Comparison of ENCODE assay signal across 8 cellular contexts in the genomic region with DNA sequence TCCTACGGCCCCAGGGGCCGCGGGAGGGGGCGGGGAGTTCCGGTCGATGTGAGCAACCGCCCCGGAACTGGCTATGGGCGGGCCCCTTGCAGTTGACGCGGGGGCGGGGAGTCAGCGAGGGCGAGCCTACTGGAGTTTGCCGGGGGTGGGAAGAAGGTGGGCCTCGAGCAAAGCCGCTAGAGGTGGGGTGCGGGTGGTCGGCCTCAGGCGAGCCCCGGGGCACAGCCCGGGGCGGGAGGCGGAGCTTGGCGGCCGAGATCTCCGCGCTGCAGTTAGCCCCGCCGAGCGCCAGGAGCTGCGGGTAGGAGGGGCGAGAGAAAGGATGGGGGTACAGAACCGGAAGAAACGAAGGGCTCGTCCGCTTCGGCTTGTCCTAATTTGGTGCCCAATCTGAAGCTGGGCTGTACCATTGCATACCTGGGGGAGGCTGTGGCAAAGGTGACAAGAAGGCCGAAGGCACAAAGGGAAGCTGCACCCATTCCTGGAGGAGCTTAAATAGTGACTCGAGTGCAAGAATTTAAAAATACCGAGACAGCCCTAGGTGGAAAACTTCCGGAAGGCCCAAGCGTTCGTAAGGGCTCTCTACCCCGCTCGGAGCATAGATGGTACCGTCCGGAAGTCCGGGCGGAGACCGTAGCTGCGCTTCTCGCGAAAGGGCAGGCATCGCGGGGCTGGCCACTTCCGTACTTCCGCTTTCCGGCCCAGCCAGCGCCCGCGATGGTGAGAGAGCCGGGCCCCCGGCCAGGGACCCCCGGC. TPM values are rescaled to one million over a fixed set of nuclear protein-coding genes. Genes with fewer than 3 reads are reported as not detected.
A peak's percentile ranks its signal among the peaks of the same experiment; 100 is the strongest.
DNase-seq lines count a peak whose midpoint lies in the region; ATAC-seq, FAIRE-seq and TF ChIP-seq lines count a peak whose summit lies in the region.

A gene (plus strand): TSS at position 678 of the 756 bp plus-strand sequence. CDS start 40 bp downstream, at position 718.
A gene with protein sequence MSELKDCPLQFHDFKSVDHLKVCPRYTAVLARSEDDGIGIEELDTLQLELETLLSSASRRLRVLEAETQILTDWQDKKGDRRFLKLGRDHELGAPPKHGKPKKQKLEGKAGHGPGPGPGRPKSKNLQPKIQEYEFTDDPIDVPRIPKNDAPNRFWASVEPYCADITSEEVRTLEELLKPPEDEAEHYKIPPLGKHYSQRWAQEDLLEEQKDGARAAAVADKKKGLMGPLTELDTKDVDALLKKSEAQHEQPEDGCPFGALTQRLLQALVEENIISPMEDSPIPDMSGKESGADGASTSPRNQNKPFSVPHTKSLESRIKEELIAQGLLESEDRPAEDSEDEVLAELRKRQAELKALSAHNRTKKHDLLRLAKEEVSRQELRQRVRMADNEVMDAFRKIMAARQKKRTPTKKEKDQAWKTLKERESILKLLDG (minus strand): TSS at position 69 of the 756 bp plus-strand sequence. CDS start 1,007 bp downstream, outside the sequence.

- dilution Hi-C loops in mammary epithelial cell (cut with HindIII; ENCODE audit: low sequenced_read_pairs) = no loop called here

- H4K20me1 ChIP-seq in mammary epithelial cell (ENCODE audit: insufficient read depth, low read length) = no peaks in the 10 kb centered on the region

- CTCF ChIA-PET in mammary epithelial cell (lab: Charles Lee; ENCODE audit: low non-redundant PET) = interaction anchor here (0.7 kb wide), 1 partner anchor 945 kb away, joined by 3 read pairs; no protein-coding TSS in a partner anchor

- TF ChIP-seq CTCF in WI38 (IDR thresholded peaks at IDR 0.05; ENCODE audit: low read depth, low read length) (no peak), mammary epithelial cell (conservative IDR thresholded peaks at IDR 0.05 in 1 of 2, IDR thresholded peaks at IDR 0.05 in 1 of 2; ENCODE audit: extremely low read depth in 1 of 2, insufficient read depth in 1 of 2, low read depth in 1 of 2, low read length in 2 of 2) (no peak)

- intact Hi-C loops in mammary epithelial cell (cut with micrococcal nuclease) = loop anchor here (1.0 to 5.0 kb wide), 4 partner anchors 43 to 822 kb away; a partner anchor contains a TSS

- peaks cover 67% of the 10 kb centered on the region for H3K79me2 ChIP-seq in mammary epithelial cell (ENCODE audit: insufficient read depth, low read length)

- peak; percentile 84 for ATAC-seq in HG03175 (IDR thresholded peaks at IDR 0.05; ENCODE audit: unreplicated experiment)

- peak within 1 kb of the TSS; percentile 81 for H3K4me2 ChIP-seq in mammary epithelial cell (ENCODE audit: insufficient read depth, low read depth, low read length)

- H3K27me3 ChIP-seq in mammary epithelial cell (ENCODE audit: insufficient read depth, low read length) = no peaks in the 10 kb centered on the region
- no peaks in the 10 kb centered on the region for H3K27me3 ChIP-seq in small intestine (ENCODE audit: control insufficient read depth in 2 of 2, insufficient read depth in 2 of 2, low read length in 2 of 2)

- in situ Hi-C loops in GM18951 (cut with MboI; ENCODE audit: low sequenced_read_pairs, unreplicated experiment) = no loop called here
- in situ Hi-C loops in mammary epithelial cell (cut with MboI; ENCODE audit: low sequenced_read_pairs in 2 of 2) = no loop called here

- peak within 1 kb of the TSS; percentile 95 for H3K4me3 ChIP-seq in WI38 (ENCODE audit: low read depth, low read length)
- peak within 1 kb of the TSS; percentile 73 to 80 (median 76) for H3K4me3 ChIP-seq in mammary epithelial cell (replicated peaks in 1 of 3; ENCODE audit: insufficient read depth in 1 of 3, low read depth in 2 of 3, low read length in 3 of 3)
- H3K4me3 ChIP-seq in small intestine (ENCODE audit: low read depth in 1 of 2, low read length in 2 of 2) = peak within 1 kb of the TSS; percentile 93 to 97

- DNase-seq in AG08395 (ENCODE audit: low spot score) (peak; percentile 96), NCI-H2227 treated with DMSO at 0.1 percent for 48 hours (lab: John Stamatoyannopoulos, UW) (peak; percentile 89), mammary epithelial cell (peak; percentile 93), iPS-NIHi11 (ENCODE audit: low spot score) (peak; percentile 93), small intestine (peak; percentile 92)

- no peak for FAIRE-seq in small intestine (lab: Jason Lieb, UNC)

- peak within 1 kb of the TSS; percentile 92 for H3K9ac ChIP-seq in mammary epithelial cell (ENCODE audit: insufficient read depth, low read length)

- peak; percentile 90 for TF ChIP-seq POLR2A in GM18951 (IDR thresholded peaks at IDR 0.05; ENCODE audit: extremely low read depth, insufficient read depth, insufficient read length)

- H3K4me1 ChIP-seq in mammary epithelial cell (ENCODE audit: insufficient read depth, low read length) (peaks cover 16% of the 10 kb centered on the region), small intestine (ENCODE audit: control insufficient read depth in 2 of 2, insufficient read depth in 1 of 2, low read depth in 1 of 2, low read length in 1 of 2) (peaks cover 2 to 6% of the 10 kb centered on the region in 2 donors)

- no peaks in the 10 kb centered on the region for H3K9me3 ChIP-seq in mammary epithelial cell (replicated peaks; ENCODE audit: insufficient read depth, low read length)
- no peaks in the 10 kb centered on the region for H3K9me3 ChIP-seq in small intestine (ENCODE audit: control insufficient read depth, low read depth)

- H3K27ac ChIP-seq in mammary epithelial cell (ENCODE audit: insufficient read depth, low read depth, low read length) (peak within 1 kb of the TSS; percentile 95), small intestine (ENCODE audit: low read depth in 1 of 2, low read length in 1 of 2) (peak within 1 kb of the TSS; percentile 92 to 98)

- BruUV-seq in mammary epithelial cell (replicated peaks; lab: Mats Ljungman, UMichigan) = no TSS peak

- H2AFZ ChIP-seq in mammary epithelial cell (ENCODE audit: low read depth, low read length) = peak within 1 kb of the TSS; percentile 90

- 3% methylated on average over 22 of the region's 65 CpGs for WGBS in mammary epithelial cell (ENCODE audit: low coverage, missing lambda C conversion rate)
- WGBS in small intestine, 3 donors = 0 to 1% (median 1%) methylated on average over 60 to 65 of the region's 65 CpGs

- H3K36me3 ChIP-seq in mammary epithelial cell (ENCODE audit: insufficient read depth, low read length) (peaks cover 10% of the 10 kb centered on the region), small intestine (ENCODE audit: control insufficient read depth in 2 of 2, insufficient read depth in 2 of 2, low read length in 2 of 2) (peaks cover 1 to 9% of the 10 kb centered on the region in 2 donors)

RNA-seq across cellular contexts. Expression of the first gene that starts in this region (rescaled TPM):
- total RNA-seq in mammary epithelial cell = 100 to 1,000 TPM; 135 to 202 TPM
- polyA plus RNA-seq in mammary epithelial cell = 267 TPM
- polyA minus RNA-seq in mammary epithelial cell = 174 TPM
- 100 to 1,000 TPM; 143 to 178 (median 151) TPM for polyA plus RNA-seq in small intestine

RNA-seq across cellular contexts. Expression of the second gene that starts in this region (rescaled TPM):
- total RNA-seq in mammary epithelial cell = 10 to 100 TPM; 57.5 to 75.5 TPM
- polyA plus RNA-seq in mammary epithelial cell (47.0 TPM), small intestine (10 to 100 TPM; 41.1 to 59.0 (median 43.0) TPM)
- 54.3 TPM for polyA minus RNA-seq in mammary epithelial cell

Comparison
In these comparisons a context has a peak if more than half of its experiments do, and no peak if none do; other contexts are left out.
1. Peak in every context shown above with its lines: DNase-seq, ATAC-seq, H3K4me3 ChIP-seq and H3K27ac ChIP-seq.